Comparison of ENCODE assay signal across 16 cellular contexts in genomic region chr9:89476546-89476945, GRCh38. TPM values are rescaled to one million over a fixed set of nuclear protein-coding genes. Genes with fewer than 3 reads are reported as not detected.
DNase-seq lines count a peak whose midpoint lies in the region; ATAC-seq and TF ChIP-seq lines count a peak whose summit lies in the region.
"Had no signal": no experiment of that assay in that cellular context is flagged by ENCODE, and none has a peak within 500 bp of the region (broad histone marks: within the 10 kb centered on the region; RNA-seq: fewer than 3 reads in every experiment).

No MANE protein-coding gene starts in this region.

- peaks cover 71% of the 10 kb centered on the region for H3K4me1 Mint-ChIP-seq in activated T-helper 17 cell treated with anti-CD3 and anti-CD28 coated beads, Interleukin-2, amount 50 U/mL, for 72 hours
- peaks cover 56 to 77% (median 63%) of the 10 kb centered on the region in 3 donors for H3K4me1 Mint-ChIP-seq in naive B cell

- no peak overlapping the region for H3K4me3 ChIP-seq in DND-41 (ENCODE audit: low read depth in 1 of 2, low read length in 2 of 2)
- H3K4me3 ChIP-seq: uterus had no signal

- H3K36me3 Mint-ChIP-seq in activated T-helper 17 cell treated with anti-CD3 and anti-CD28 coated beads, Interleukin-2, amount 50 U/mL, for 72 hours (ENCODE audit: low read depth): peaks cover 87% of the 10 kb centered on the region
- peaks cover 0 to 10% of the 10 kb centered on the region in 2 donors for H3K36me3 Mint-ChIP-seq in naive B cell

- H3K27me3 ChIP-seq in DND-41 (ENCODE audit: insufficient read depth, low read length, poor library complexity): no peaks in the 10 kb centered on the region
- H3K27me3 ChIP-seq: uterus had no signal

- H4K20me1 ChIP-seq in DND-41 (ENCODE audit: insufficient read depth, low read length): peaks cover 77% of the 10 kb centered on the region

- H3K79me2 ChIP-seq in DND-41 (ENCODE audit: insufficient read depth, low read length): peaks cover 91% of the 10 kb centered on the region

- H3K9ac ChIP-seq in DND-41 (ENCODE audit: low read depth, low read length): no peak overlapping the region

- H3K9me3 Mint-ChIP-seq in activated T-helper 17 cell treated with anti-CD3 and anti-CD28 coated beads, Interleukin-2, amount 50 U/mL, for 72 hours: peaks cover 4% of the 10 kb centered on the region
- H3K9me3 Mint-ChIP-seq in naive B cell: no peaks in the 10 kb centered on the region

- H3K4me3 Mint-ChIP-seq in activated T-helper 17 cell treated with anti-CD3 and anti-CD28 coated beads, Interleukin-2, amount 50 U/mL, for 72 hours: peak overlapping the region; percentile 86
- peak overlapping the region in 5 of 8 donors; percentile 18 to 50 (median 43) for H3K4me3 Mint-ChIP-seq in naive B cell

- H3K27ac ChIP-seq in C4-2B (peak overlapping the region; percentile 65), DND-41 (ENCODE audit: low read length) (peak overlapping the region; percentile 77)

- DNase-seq in DND-41 (no peak), naive B cell (no peak)
- DNase-seq: C1 segment of cervical spinal cord; H7; mammary epithelial cell; MM.1S; NCI-H82; occipital lobe; RPMI8226; stimulated activated naive B cell treated with anti-CD40 and anti-IgM and Interleukin-4, amounts not matched to agents 10 μg/mL and 1 μg/mL and 100 μg/mL, for 72 hours; uterus had no signal

- ATAC-seq in DND-41 (ENCODE audit: insufficient read depth, low read depth) (no peak), naive B cell (ENCODE audit: low read depth in 2 of 2) (no peak), HG02798 (IDR thresholded peaks at IDR 0.05; ENCODE audit: poor library complexity, unreplicated experiment) (no peak), GM18519 (IDR thresholded peaks at IDR 0.05; ENCODE audit: low FRiP score, unreplicated experiment) (no peak), HG02981 (IDR thresholded peaks at IDR 0.05; ENCODE audit: unreplicated experiment) (no peak)
- ATAC-seq in activated T-helper 17 cell treated with anti-CD3 and anti-CD28 coated beads, Interleukin-2, amount 50 U/mL, for 72 hours (replicated peaks): no peak

- no peaks in the 10 kb centered on the region for H3K9me3 ChIP-seq in DND-41 (ENCODE audit: insufficient read depth, low read length, severe bottlenecking)
- H3K9me3 ChIP-seq: uterus had no signal

- H3K27ac Mint-ChIP-seq in activated T-helper 17 cell treated with anti-CD3 and anti-CD28 coated beads, Interleukin-2, amount 50 U/mL, for 72 hours: peak overlapping the region; percentile 84
- peak overlapping the region in 2 of 6 donors; percentile 64 to 65 for H3K27ac Mint-ChIP-seq in naive B cell

- TF ChIP-seq CTCF in C4-2B (conservative IDR thresholded peaks at IDR 0.05) (no peak), DND-41 (IDR thresholded peaks at IDR 0.05; ENCODE audit: borderline replicate concordance, extremely low read depth, low read length, poor library complexity, severe bottlenecking) (no peak)

- peaks cover 71% of the 10 kb centered on the region for H3K36me3 ChIP-seq in DND-41 (ENCODE audit: insufficient read depth, low read length)
- H3K36me3 ChIP-seq: uterus had no signal

- no peak overlapping the region for H3K4me2 ChIP-seq in DND-41 (ENCODE audit: insufficient read depth, low read length)

- peaks cover 90% of the 10 kb centered on the region for H3K4me1 ChIP-seq in DND-41 (ENCODE audit: insufficient read depth, low read length)
- H3K4me1 ChIP-seq: uterus had no signal

- H2AFZ ChIP-seq in DND-41 (ENCODE audit: low read depth, low read length): no peak overlapping the region

- H3K27me3 Mint-ChIP-seq in activated T-helper 17 cell treated with anti-CD3 and anti-CD28 coated beads, Interleukin-2, amount 50 U/mL, for 72 hours: no peaks in the 10 kb centered on the region
- H3K27me3 Mint-ChIP-seq in naive B cell: no peaks in the 10 kb centered on the region
- H3K27me3 Mint-ChIP-seq: stimulated activated naive B cell treated with anti-CD40 and anti-IgM and Interleukin-4, amounts not matched to agents 10 μg/mL and 1 μg/mL and 100 μg/mL, for 72 hours had no signal

RNA-seq across cellular contexts. Expression of gene SEMA4D, which starts 21.4 kb away (rescaled TPM):
- total RNA-seq in activated T-helper 17 cell treated with anti-CD3 and anti-CD28 coated beads, Interleukin-2, amount 50 U/mL, for 72 hours: 100 to 1,000 TPM; 167 to 263 TPM
- polyA plus RNA-seq in naive B cell (ENCODE audit: low read depth in 6 of 6): 10 to 100 TPM; 13.4 to 38.2 (median 21.5) TPM
